13 cellular contexts compared by ENCODE assay signal in genomic region chrX:36957425-36958328, GRCh38. TPM values are rescaled to one million over a fixed set of nuclear protein-coding genes. Genes with fewer than 3 reads are reported as not detected.
DNase-seq lines count a peak whose midpoint lies in the region; ATAC-seq and TF ChIP-seq lines count a peak whose summit lies in the region.
"Had no signal": no experiment of that assay in that cellular context is flagged by ENCODE, and none has a peak within 500 bp of the region (broad histone marks: within the 10 kb centered on the region; RNA-seq: fewer than 3 reads in every experiment).

No MANE protein-coding gene starts in this region.

- peaks cover 17% of the 10 kb centered on the region for H3K27me3 ChIP-seq in HUES64 (ENCODE audit: insufficient read depth, low read length)

- DNase-seq in 8988T (peak; percentile 84), endothelial cell (ENCODE audit: low spot score) (peak; percentile 43), myocyte (ENCODE audit: low read depth) (peak; percentile 33), LoVo (ENCODE audit: low spot score) (no peak), RKO (ENCODE audit: low spot score) (no peak), NCI-H1436 treated with DMSO at 0.1 percent for 48 hours (lab: John Stamatoyannopoulos, UW) (no peak)
- DNase-seq: activated CD4-positive, alpha-beta T cell treated with anti-CD3 and anti-CD28 coated beads for 36 hours; CD8-positive, alpha-beta T cell; cortex of kidney; midbrain; NCI-H774 had no signal

- H3K9me3 ChIP-seq in HUES64 (ENCODE audit: insufficient read depth, low read depth, low read length) = no peaks in the 10 kb centered on the region

- no peak for ATAC-seq in GM21381 (IDR thresholded peaks at IDR 0.05; ENCODE audit: unreplicated experiment)
- ATAC-seq: activated CD4-positive, alpha-beta T cell treated with anti-CD3 and anti-CD28 coated beads for 36 hours; CD8-positive, alpha-beta T cell had no signal

- H3K27ac Mint-ChIP-seq in endothelial cell (ENCODE audit: unreplicated experiment) = no peak overlapping the region
- H3K27ac Mint-ChIP-seq: activated CD4-positive, alpha-beta T cell treated with anti-CD3 and anti-CD28 coated beads for 36 hours; CD8-positive, alpha-beta T cell had no signal

- no peak for TF ChIP-seq CTCF in endothelial cell (IDR thresholded peaks at IDR 0.05; ENCODE audit: unreplicated experiment)

- 0 out of 2 replicates have a peak, but pooled peaks cover 5% of the 10 kb centered on the region for H3K4me1 ChIP-seq in HUES64 (ENCODE audit: insufficient read depth, low read length)

- under 1% methylated on average over 91 of the region's 91 CpGs for WGBS in HUES64

- no peaks in the 10 kb centered on the region for H3K9me3 Mint-ChIP-seq in endothelial cell (ENCODE audit: unreplicated experiment)
- H3K9me3 Mint-ChIP-seq: CD8-positive, alpha-beta T cell had no signal

- H3K36me3 Mint-ChIP-seq in endothelial cell (ENCODE audit: low read depth, unreplicated experiment) = no peaks in the 10 kb centered on the region
- H3K36me3 Mint-ChIP-seq: CD8-positive, alpha-beta T cell had no signal

- no peaks in the 10 kb centered on the region for H3K4me1 Mint-ChIP-seq in endothelial cell (ENCODE audit: unreplicated experiment)
- H3K4me1 Mint-ChIP-seq: activated CD4-positive, alpha-beta T cell treated with anti-CD3 and anti-CD28 coated beads for 36 hours had no signal

- H3K4me3 Mint-ChIP-seq in endothelial cell (ENCODE audit: unreplicated experiment) = peak overlapping the region; percentile 74
- H3K4me3 Mint-ChIP-seq: activated CD4-positive, alpha-beta T cell treated with anti-CD3 and anti-CD28 coated beads for 36 hours; CD8-positive, alpha-beta T cell had no signal

- H3K27ac ChIP-seq in HUES64 (ENCODE audit: low read depth, low read length) = no peak overlapping the region

- H3K9ac ChIP-seq in HUES64 (ENCODE audit: low read depth, low read length) = no peak overlapping the region

- peak overlapping the region; percentile 62 for H3K4me3 ChIP-seq in HUES64 (ENCODE audit: low read length)

- H3K36me3 ChIP-seq in HUES64 (ENCODE audit: insufficient read depth, low read length) = no peaks in the 10 kb centered on the region

- peaks cover 5% of the 10 kb centered on the region for H3K27me3 Mint-ChIP-seq in endothelial cell (ENCODE audit: unreplicated experiment)

RNA-seq across cellular contexts. Expression of gene FAM47C, which starts 50.5 kb away (rescaled TPM):
- polyA plus RNA-seq in HUES64 (2013, experiment 1 of 2) = not detected
- polyA plus RNA-seq in HUES64 (2013, experiment 2 of 2) = not detected
- total RNA-seq in endothelial cell (ENCODE audit: unreplicated experiment) (0.18 TPM), myocyte (not detected in 2 replicates)
- polyA plus RNA-seq in myocyte (2012) = not detected
- total RNA-seq: activated CD4-positive, alpha-beta T cell treated with anti-CD3 and anti-CD28 coated beads for 36 hours; CD8-positive, alpha-beta T cell had no signal

Comparison
In these comparisons a context has a peak if more than half of its experiments do, and no peak if none do; other contexts are left out.
1. DNase-seq: peak in 8988T (single experiment), endothelial cell (single experiment) and myocyte (single experiment); none in LoVo (single experiment), RKO (single experiment) and NCI-H1436 treated with DMSO at 0.1 percent for 48 hours (single experiment).